In genomic region chr12:75943730-75944096, GRCh38 we compare ENCODE assay signal across 10 cellular contexts.
DNase-seq lines count a peak whose midpoint lies in the region; ATAC-seq and TF ChIP-seq lines count a peak whose summit lies in the region.
"Had no signal": no experiment of that assay in that cellular context is flagged by ENCODE, and none has a peak within 500 bp of the region (broad histone marks: within the 10 kb centered on the region; RNA-seq: fewer than 3 reads in every experiment).

No MANE protein-coding gene starts in this region.

- peak overlapping the region in 1 of 2 experiments; percentile 61 for H3K18ac ChIP-seq in mesenchymal stem cell (ENCODE audit: low read depth in 1 of 2, low read length in 2 of 2)

- no peak overlapping the region for H4K8ac ChIP-seq in mesenchymal stem cell (ENCODE audit: low read length)

- H3K9me3 Mint-ChIP-seq in HFFc6, result 0 out of 2 replicates have a peak, but pooled peaks cover 4% of the 10 kb centered on the region
- H3K9me3 Mint-ChIP-seq in activated naive CD8-positive, alpha-beta T cell treated with anti-CD3 and anti-CD28 coated beads, Interleukin-2, amount 50 U/mL, for 24 hours, result no peaks in the 10 kb centered on the region

- peaks cover 0 to 29% (median 14%) of the 10 kb centered on the region in 10 experiments; a peak in 13 of 20 replicates for H3K4me1 ChIP-seq in BLaER1 treated with 17β-estradiol and CSF1 and Interleukin-3, amounts not matched to agents 10 nM and 100 nM
- H3K4me1 ChIP-seq in mesenchymal stem cell (ENCODE audit: control insufficient read depth, insufficient read depth, low read depth, low read length), result no peaks in the 10 kb centered on the region

- H2AK5ac ChIP-seq in mesenchymal stem cell (ENCODE audit: low read length, severe bottlenecking), result peak overlapping the region; percentile 77

- no peak overlapping the region for H4K91ac ChIP-seq in mesenchymal stem cell (ENCODE audit: low read length)

- no peaks in the 10 kb centered on the region for H3K36me3 ChIP-seq in BLaER1 treated with 17β-estradiol and CSF1 and Interleukin-3, amounts not matched to agents 10 nM and 100 nM
- no peaks in the 10 kb centered on the region for H3K36me3 ChIP-seq in mesenchymal stem cell (ENCODE audit: control insufficient read depth in 1 of 2, insufficient read depth in 2 of 2, low read depth in 1 of 2, low read length in 2 of 2)

- H2AFZ ChIP-seq in mesenchymal stem cell (ENCODE audit: low read depth, low read length), result no peak overlapping the region

- no peak overlapping the region for H2BK5ac ChIP-seq in mesenchymal stem cell (ENCODE audit: low read depth, low read length, poor library complexity, severe bottlenecking)

- H3K27me3 ChIP-seq in BLaER1 treated with 17β-estradiol and CSF1 and Interleukin-3, amounts not matched to agents 10 nM and 100 nM, result peaks cover 0 to 12% (median 0%) of the 10 kb centered on the region in 11 experiments; a peak in 3 of 22 replicates
- H3K27me3 ChIP-seq in mesenchymal stem cell (ENCODE audit: control insufficient read depth in 1 of 2, insufficient read depth in 1 of 2, low read length in 2 of 2), result no peaks in the 10 kb centered on the region

- H3K14ac ChIP-seq in mesenchymal stem cell (ENCODE audit: low read length in 2 of 2), result no peak overlapping the region

- ATAC-seq in activated naive CD8-positive, alpha-beta T cell treated with anti-CD3 and anti-CD28 coated beads, Interleukin-2, amount 50 U/mL, for 24 hours, result no peak
- no peak for ATAC-seq in HG02852 (IDR thresholded peaks at IDR 0.05; ENCODE audit: unreplicated experiment)

- no peaks in the 10 kb centered on the region for H3K79me1 ChIP-seq in mesenchymal stem cell (replicated peaks; ENCODE audit: low read length, poor library complexity, severe bottlenecking)

- peak overlapping the region; percentile 81 to 86 for H3K4ac ChIP-seq in mesenchymal stem cell (ENCODE audit: low read depth in 1 of 2, low read length in 2 of 2)

- no peaks in the 10 kb centered on the region for H3K27me3 Mint-ChIP-seq in HFFc6 (ENCODE audit: insufficient read depth)
- H3K27me3 Mint-ChIP-seq in activated naive CD8-positive, alpha-beta T cell treated with anti-CD3 and anti-CD28 coated beads, Interleukin-2, amount 50 U/mL, for 24 hours, result no peaks in the 10 kb centered on the region

- no peaks in the 10 kb centered on the region for H3K36me3 Mint-ChIP-seq in HFFc6 (ENCODE audit: low read depth)
- H3K36me3 Mint-ChIP-seq in activated naive CD8-positive, alpha-beta T cell treated with anti-CD3 and anti-CD28 coated beads, Interleukin-2, amount 50 U/mL, for 24 hours (ENCODE audit: low read depth), result peaks cover 2% of the 10 kb centered on the region

- peak overlapping the region in 9 of 11 experiments; percentile 1 to 86 (median 62); a peak in 14 of 22 replicates for H3K4me2 ChIP-seq in BLaER1 treated with 17β-estradiol and CSF1 and Interleukin-3, amounts not matched to agents 10 nM and 100 nM
- H3K4me2 ChIP-seq in mesenchymal stem cell (ENCODE audit: low read length, poor library complexity, severe bottlenecking), result no peak overlapping the region

- H2BK15ac ChIP-seq in mesenchymal stem cell (ENCODE audit: low read depth, poor library complexity, severe bottlenecking), result no peak overlapping the region

- H3K23ac ChIP-seq in mesenchymal stem cell (ENCODE audit: low read length in 2 of 2), result no peak overlapping the region

- H2BK120ac ChIP-seq in mesenchymal stem cell (ENCODE audit: low read depth, low read length), result no peak overlapping the region

- peak overlapping the region in 2 of 11 experiments; percentile 14 to 55; a peak in 2 of 22 replicates for H3K9ac ChIP-seq in BLaER1 treated with 17β-estradiol and CSF1 and Interleukin-3, amounts not matched to agents 10 nM and 100 nM
- H3K9ac ChIP-seq in mesenchymal stem cell (ENCODE audit: low read length), result peak overlapping the region; percentile 71

- H3K4me3 Mint-ChIP-seq in HFFc6, result peak overlapping the region; percentile 78
- peak overlapping the region; percentile 44 for H3K4me3 Mint-ChIP-seq in activated naive CD8-positive, alpha-beta T cell treated with anti-CD3 and anti-CD28 coated beads, Interleukin-2, amount 50 U/mL, for 24 hours

- peak overlapping the region in 4 of 11 experiments; percentile 4 to 81 (median 74); a peak in 7 of 22 replicates for H3K27ac ChIP-seq in BLaER1 treated with 17β-estradiol and CSF1 and Interleukin-3, amounts not matched to agents 10 nM and 100 nM
- H3K27ac ChIP-seq in mesenchymal stem cell (ENCODE audit: low read length, poor library complexity, severe bottlenecking), result peak overlapping the region; percentile 92

- no peaks in the 10 kb centered on the region for H4K20me1 ChIP-seq in BLaER1 treated with 17β-estradiol and CSF1 and Interleukin-3, amounts not matched to agents 10 nM and 100 nM

- no peak overlapping the region for H3K4me3 ChIP-seq in BLaER1 treated with 17β-estradiol and CSF1 and Interleukin-3, amounts not matched to agents 10 nM and 100 nM
- H3K4me3 ChIP-seq in mesenchymal stem cell (ENCODE audit: insufficient read depth in 1 of 2, low read depth in 1 of 2, low read length in 2 of 2), result no peak overlapping the region

- peaks cover 0 to 10% (median 8%) of the 10 kb centered on the region in 11 experiments; a peak in 15 of 22 replicates for H3K9me3 ChIP-seq in BLaER1 treated with 17β-estradiol and CSF1 and Interleukin-3, amounts not matched to agents 10 nM and 100 nM (replicated peaks in 1 of 11)
- no peaks in the 10 kb centered on the region for H3K9me3 ChIP-seq in mesenchymal stem cell (ENCODE audit: control insufficient read depth, low read length)

- H3K4me1 Mint-ChIP-seq in HFFc6 (ENCODE audit: low read depth), result peaks cover 45% of the 10 kb centered on the region
- peaks cover 54% of the 10 kb centered on the region for H3K4me1 Mint-ChIP-seq in activated naive CD8-positive, alpha-beta T cell treated with anti-CD3 and anti-CD28 coated beads, Interleukin-2, amount 50 U/mL, for 24 hours

- WGBS in mesenchymal stem cell, result no CpG with 5 or more reads among the region's 1 CpG

- TF ChIP-seq CTCF in HFFc6 (IDR thresholded peaks at IDR 0.05), result no peak

- peak overlapping the region; percentile 98 for H3K27ac Mint-ChIP-seq in HFFc6
- peak overlapping the region; percentile 96 for H3K27ac Mint-ChIP-seq in activated naive CD8-positive, alpha-beta T cell treated with anti-CD3 and anti-CD28 coated beads, Interleukin-2, amount 50 U/mL, for 24 hours

- DNase-seq in HFFc6, result no peak
- no peak for DNase-seq in activated naive CD8-positive, alpha-beta T cell treated with anti-CD3 and anti-CD28 coated beads, Interleukin-2, amount 50 U/mL, for 24 hours
- no peak for DNase-seq in mesenchymal stem cell
- DNase-seq in stimulated activated CD4-positive, alpha-beta T cell treated with anti-CD3 and anti-CD28 coated beads, Interleukin-1b, Interleukin-23, amount 100 ng/mL, for 48 hours, result no peak
- DNase-seq in GM19238 (ENCODE audit: insufficient read length, low spot score), result no peak
- DNase-seq in stimulated activated CD4-positive, alpha-beta T cell treated with anti-CD3 and anti-CD28 coated beads, Interleukin-2, amount 100 ng/mL, for 48 hours, result no peak
- DNase-seq: cortex of kidney, kidney had no signal

- H2BK12ac ChIP-seq in mesenchymal stem cell (ENCODE audit: low read length in 2 of 2), result no peak overlapping the region
